27 cellular contexts compared by ENCODE assay signal in the genomic region with DNA sequence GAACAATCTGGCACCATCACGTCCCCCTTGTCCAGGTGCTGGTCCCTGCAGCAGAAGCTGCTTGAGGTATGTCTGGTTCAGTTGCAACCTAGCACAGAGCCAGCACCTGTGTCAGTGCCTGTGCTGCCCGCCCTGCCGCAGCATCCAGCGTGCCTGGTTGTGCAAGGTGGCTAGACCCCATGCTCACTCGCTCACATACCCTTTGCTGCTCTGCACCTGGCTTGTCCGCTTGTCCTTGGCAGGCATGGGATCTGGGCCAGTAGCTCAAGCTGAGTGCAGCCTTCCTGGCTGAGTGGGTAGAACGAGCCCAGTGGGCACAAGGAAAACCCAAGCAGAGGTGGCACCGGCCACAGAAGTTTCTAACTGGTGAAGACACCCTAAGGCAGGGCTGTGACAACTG.
"Had no signal": no experiment of that assay in that cellular context is flagged by ENCODE, and none has a peak within 500 bp of the region (broad histone marks: within the 10 kb centered on the region; RNA-seq: fewer than 3 reads in every experiment).

No MANE protein-coding gene starts in this region.

- H3K9me3 ChIP-seq: esophagus muscularis mucosa, gastroesophageal sphincter, heart left ventricle, left lung, mucosa of descending colon, prostate gland, right atrium auricular region, sigmoid colon, thoracic aorta, upper lobe of left lung, vagina had no signal

- H3K4me1 ChIP-seq: esophagus muscularis mucosa, foreskin keratinocyte, gastroesophageal sphincter, heart left ventricle, left lung, prostate gland, right atrium auricular region, sigmoid colon, tibial nerve, upper lobe of left lung, vagina had no signal

- H3K4me1 Mint-ChIP-seq: mesothelial cell of epicardium; naive B cell; neural crest cell; stimulated activated naive B cell treated with anti-CD40 and anti-IgM and Interleukin-4, amounts not matched to agents 10 μg/mL and 1 μg/mL and 100 μg/mL, for 72 hours had no signal

- ATAC-seq: foreskin keratinocyte, gastroesophageal sphincter, heart left ventricle, left cardiac atrium, left lung, mucosa of descending colon had no signal

- H3K27me3 ChIP-seq: gastroesophageal sphincter, heart left ventricle, hepatocyte, left lung, right atrium auricular region, sigmoid colon, tibial nerve, upper lobe of left lung, vagina had no signal

- H3K36me3 ChIP-seq: esophagus muscularis mucosa, gastroesophageal sphincter, heart left ventricle, left lung, prostate gland, right atrium auricular region, sigmoid colon, thoracic aorta, tibial nerve, upper lobe of left lung, vagina had no signal

- H3K4me3 Mint-ChIP-seq: mesothelial cell of epicardium; naive B cell; natural killer cell treated with Interleukin-12 subunit alpha and Interleukin-12 subunit beta and Interleukin-15 and Interleukin-18, amount 100 ng/mL, for 72 hours; neural crest cell; stimulated activated naive B cell treated with anti-CD40 and anti-IgM and Interleukin-4, amounts not matched to agents 10 μg/mL and 1 μg/mL and 100 μg/mL, for 72 hours; stimulated activated naive CD8-positive, alpha-beta T cell treated with anti-CD3 and anti-CD28 coated beads, Interleukin-15, Interleukin-2, amounts not matched to agents 100 ng/mL and 50 ng/mL, for 24 hours had no signal

- H3K27ac Mint-ChIP-seq: mesothelial cell of epicardium; naive B cell; natural killer cell treated with Interleukin-12 subunit alpha and Interleukin-12 subunit beta and Interleukin-15 and Interleukin-18, amount 100 ng/mL, for 72 hours; stimulated activated naive B cell treated with anti-CD40 and anti-IgM and Interleukin-4, amounts not matched to agents 10 μg/mL and 1 μg/mL and 100 μg/mL, for 72 hours; stimulated activated naive CD8-positive, alpha-beta T cell treated with anti-CD3 and anti-CD28 coated beads, Interleukin-15, Interleukin-2, amounts not matched to agents 100 ng/mL and 50 ng/mL, for 24 hours had no signal

- H3K4me3 ChIP-seq: coronary artery, esophagus muscularis mucosa, gastroesophageal sphincter, heart left ventricle, hepatocyte, left lung, mucosa of descending colon, prostate gland, right atrium auricular region, sigmoid colon, thoracic aorta, tibial nerve, upper lobe of left lung, vagina had no signal

- FAIRE-seq: endothelial cell of umbilical vein had no signal

- DNase-seq: dermis blood vessel endothelial cell; effector memory CD4-positive, alpha-beta T cell; foreskin keratinocyte; left cardiac atrium; mesenchymal stem cell; mucosa of descending colon; naive B cell; sigmoid colon; stimulated activated CD4-positive, alpha-beta T cell treated with anti-CD3 and anti-CD28 coated beads, Interleukin-4, amount 100 ng/mL, for 1 hour; stimulated activated naive B cell treated with anti-CD40 and anti-IgM and Interleukin-4, amounts not matched to agents 10 μg/mL and 1 μg/mL and 100 μg/mL, for 72 hours had no signal

- H3K27ac ChIP-seq: coronary artery, esophagus muscularis mucosa, foreskin keratinocyte, gastroesophageal sphincter, heart left ventricle, hepatocyte, left lung, prostate gland, right atrium auricular region, sigmoid colon, thoracic aorta, tibial nerve, upper lobe of left lung, vagina had no signal

- H3K9me3 Mint-ChIP-seq: mesothelial cell of epicardium; naive B cell; neural crest cell; stimulated activated naive B cell treated with anti-CD40 and anti-IgM and Interleukin-4, amounts not matched to agents 10 μg/mL and 1 μg/mL and 100 μg/mL, for 72 hours; stimulated activated naive CD8-positive, alpha-beta T cell treated with anti-CD3 and anti-CD28 coated beads, Interleukin-15, Interleukin-2, amounts not matched to agents 100 ng/mL and 50 ng/mL, for 24 hours had no signal

- H3K36me3 Mint-ChIP-seq: mesothelial cell of epicardium; naive B cell; natural killer cell treated with Interleukin-12 subunit alpha and Interleukin-12 subunit beta and Interleukin-15 and Interleukin-18, amount 100 ng/mL, for 72 hours; stimulated activated naive B cell treated with anti-CD40 and anti-IgM and Interleukin-4, amounts not matched to agents 10 μg/mL and 1 μg/mL and 100 μg/mL, for 72 hours had no signal
